Comparison of ENCODE assay signal across 1 cellular context in the genomic region with DNA sequence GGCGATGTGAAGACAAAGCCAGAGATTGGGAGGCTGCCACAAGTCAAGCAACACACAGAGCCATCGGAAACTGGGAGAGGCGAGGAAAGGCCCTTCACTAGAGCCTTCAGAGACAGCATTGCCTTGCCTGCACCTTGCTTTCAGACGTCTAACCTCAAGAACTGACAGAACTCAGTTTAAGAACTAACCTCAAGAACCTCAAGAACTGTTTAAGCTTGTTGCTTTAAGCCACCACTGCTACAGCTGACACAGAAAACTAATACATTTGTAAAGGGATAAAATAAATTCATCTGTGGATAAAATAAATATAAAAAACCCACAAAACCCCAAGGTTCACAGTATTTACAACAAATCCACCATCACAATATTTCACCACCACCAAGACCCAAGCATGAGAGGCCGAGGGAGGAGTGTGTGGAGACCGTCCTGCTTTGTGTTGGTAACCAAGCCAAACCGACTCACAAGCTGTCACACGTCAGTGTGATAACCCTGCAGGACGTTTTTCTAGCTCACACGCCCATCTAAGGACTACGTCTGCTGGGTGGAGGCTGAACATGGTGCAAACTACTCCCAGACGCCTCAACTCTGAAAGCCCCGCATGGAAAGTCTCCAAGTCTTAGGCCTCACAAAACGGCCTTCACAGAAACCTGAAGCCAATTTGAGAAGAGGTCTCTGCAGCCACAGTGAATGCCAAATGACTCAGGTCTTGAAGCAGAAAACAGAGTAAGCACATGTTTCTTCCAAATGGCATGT.
TF ChIP-seq lines count a peak whose summit lies in the region.

No MANE protein-coding gene starts in this region.

TF ChIP-seq in IMR-90, 13 proteins besides CTCF, POLR2A, EP300 and RAD21 (continued from another document):
- TF ChIP-seq, protein P1, sequence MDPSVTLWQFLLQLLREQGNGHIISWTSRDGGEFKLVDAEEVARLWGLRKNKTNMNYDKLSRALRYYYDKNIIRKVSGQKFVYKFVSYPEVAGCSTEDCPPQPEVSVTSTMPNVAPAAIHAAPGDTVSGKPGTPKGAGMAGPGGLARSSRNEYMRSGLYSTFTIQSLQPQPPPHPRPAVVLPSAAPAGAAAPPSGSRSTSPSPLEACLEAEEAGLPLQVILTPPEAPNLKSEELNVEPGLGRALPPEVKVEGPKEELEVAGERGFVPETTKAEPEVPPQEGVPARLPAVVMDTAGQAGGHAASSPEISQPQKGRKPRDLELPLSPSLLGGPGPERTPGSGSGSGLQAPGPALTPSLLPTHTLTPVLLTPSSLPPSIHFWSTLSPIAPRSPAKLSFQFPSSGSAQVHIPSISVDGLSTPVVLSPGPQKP (IDR thresholded peaks at IDR 0.05; ENCODE audit: borderline replicate concordance, low read depth, low read length), result no peak
- TF ChIP-seq FOS (IDR thresholded peaks at IDR 0.05; ENCODE audit: low read depth, low read length), result no peak
- peak; percentile 15; the same call in 1 of the 2 replicates for TF ChIP-seq MAZ (IDR thresholded peaks at IDR 0.05; ENCODE audit: borderline replicate concordance, low read depth, low read length)
- no peak for TF ChIP-seq RFX5 (IDR thresholded peaks at IDR 0.05; ENCODE audit: low read depth, low read length)
